8 cellular contexts compared by ENCODE assay signal in the genomic region with DNA sequence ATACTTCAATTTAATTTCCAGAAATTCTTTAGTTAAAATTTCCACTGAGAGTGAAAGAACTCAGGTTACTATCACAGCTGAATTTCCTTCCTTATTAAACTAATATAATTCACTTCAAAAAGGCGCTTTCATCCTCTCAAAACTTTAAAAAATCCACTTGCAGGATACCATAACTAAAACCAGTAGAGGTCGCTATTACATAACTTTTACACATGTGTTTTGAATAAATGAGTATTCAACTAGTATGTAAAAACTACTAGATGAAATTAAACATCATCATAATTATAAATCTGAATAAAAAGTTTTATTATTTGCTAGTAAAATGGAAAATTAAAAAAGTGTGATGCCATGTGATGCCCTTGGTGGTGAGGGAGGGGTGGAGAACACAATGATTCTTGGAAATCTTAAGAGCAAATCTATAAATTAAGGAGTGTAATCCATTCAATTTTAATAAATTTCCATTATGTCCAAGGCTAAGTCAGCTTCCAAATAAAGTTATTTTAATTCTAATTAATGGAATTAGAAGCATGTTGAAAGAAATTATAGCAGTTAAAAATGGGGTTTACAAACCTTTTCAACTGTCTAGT.
DNase-seq lines count a peak whose midpoint lies in the region; ATAC-seq, FAIRE-seq and TF ChIP-seq lines count a peak whose summit lies in the region.

No MANE protein-coding gene starts in this region.

- H3K27ac ChIP-seq in HepG2 (ENCODE audit: extremely low read length, insufficient read depth, low read length) = no peak overlapping the region

- no peak for DNase-seq in CD14-positive monocyte (ENCODE audit: low spot score)
- peak; percentile 24 for DNase-seq in H7
- peak; percentile 52 for DNase-seq in NCI-H460 (ENCODE audit: extremely low read depth, low read depth)
- DNase-seq in HepG2 (ENCODE audit: low spot score) = peak; percentile 62
- DNase-seq in activated T-cell treated with anti-CD3 and anti-CD28 coated beads for 4 hours = no peak

- TF ChIP-seq CTCF in CD14-positive monocyte (IDR thresholded peaks at IDR 0.05) = peak; percentile 78
- TF ChIP-seq CTCF in brain (conservative IDR thresholded peaks at IDR 0.05) = peak; percentile 79 to 87
- TF ChIP-seq CTCF in HepG2 (CRISPR knock-in tag; IDR thresholded peaks at IDR 0.05) = peak; percentile 64

- H3K9me3 Mint-ChIP-seq in CD14-positive monocyte = no peaks in the 10 kb centered on the region
- no peaks in the 10 kb centered on the region for H3K9me3 Mint-ChIP-seq in brain

- peak; percentile 64 for TF ChIP-seq RAD21 in HepG2 (CRISPR knock-in tag; IDR thresholded peaks at IDR 0.05)

- WGBS in HepG2 (ENCODE audit: low lambda C conversion rate) = 47% methylated on average over 2 of the region's 2 CpGs

- intact Hi-C loops in CD14-positive monocyte (cut with micrococcal nuclease) = no loop called here
- intact Hi-C loops in HepG2 (cut with micrococcal nuclease; ENCODE audit: unreplicated experiment) = loop anchor here (1.0 to 2.0 kb wide), 2 partner anchors 65 to 169 kb away; no protein-coding TSS in a partner anchor

- H3K36me3 ChIP-seq in H7 (replicated peaks; ENCODE audit: control insufficient read depth, insufficient read depth, low read length) (no peaks in the 10 kb centered on the region; the same call in 1 of the 2 replicates), HepG2 (replicated peaks in 1 of 2; ENCODE audit: control insufficient read depth in 1 of 2, insufficient read depth in 2 of 2, low read length in 2 of 2) (peaks cover 3 to 31% of the 10 kb centered on the region in 2 experiments)

- H3K4me1 Mint-ChIP-seq in CD14-positive monocyte = no peaks in the 10 kb centered on the region
- H3K4me1 Mint-ChIP-seq in brain = peaks cover 29% of the 10 kb centered on the region

- BruUV-seq in HepG2 (replicated peaks; lab: Mats Ljungman, UMichigan) = no TSS peak

- no peak for TF ChIP-seq POLR2A in HepG2 (IDR thresholded peaks at IDR 0.05; ENCODE audit: insufficient read depth in 1 of 2, low read depth in 2 of 2, low read length in 2 of 2)

- no peak for FAIRE-seq in HepG2 (lab: Jason Lieb, UNC)

- H3K36me3 Mint-ChIP-seq in CD14-positive monocyte = peaks cover 20 to 26% of the 10 kb centered on the region in 2 donors
- peaks cover 14% of the 10 kb centered on the region for H3K36me3 Mint-ChIP-seq in brain

- ATAC-seq in HepG2 (no peak), esophagus mucosa (no peak), HG02759 (IDR thresholded peaks at IDR 0.05; ENCODE audit: unreplicated experiment) (no peak)

- H3K4me2 ChIP-seq in HepG2 (ENCODE audit: low read depth, low read length) = no peak overlapping the region

- H4K20me1 ChIP-seq in HepG2 (ENCODE audit: insufficient read depth, low read length) = peaks cover 9% of the 10 kb centered on the region; the same call in 1 of the 2 replicates

- H2AFZ ChIP-seq in HepG2 (ENCODE audit: low read length) = no peak overlapping the region

- peaks cover 4% of the 10 kb centered on the region for H3K79me2 ChIP-seq in HepG2 (ENCODE audit: insufficient read depth, low read length)

- CTCF ChIA-PET in HepG2 (lab: Yijun Ruan, JAX; ENCODE audit: low intra/inter-chr PET ratio, low total read pairs) = interaction anchor here (1.0 to 5.5 kb wide), 4 partner anchors 65 to 170 kb away, joined by 3 to 109 read pairs (median 6); no protein-coding TSS in a partner anchor

- H3K27me3 Mint-ChIP-seq in CD14-positive monocyte (ENCODE audit: low read depth in 3 of 3) (no peaks in the 10 kb centered on the region), brain (no peaks in the 10 kb centered on the region)

- H3K9me3 ChIP-seq in HepG2 (ENCODE audit: low read length) = no peaks in the 10 kb centered on the region

- H3K4me3 ChIP-seq in H7 (ENCODE audit: insufficient read depth, low read depth, low read length) (no peak overlapping the region), HepG2 (replicated peaks in 1 of 3; ENCODE audit: insufficient read depth in 1 of 3, low read depth in 2 of 3, low read length in 3 of 3) (no peak overlapping the region)

- TF ChIP-seq EP300 in HepG2 (IDR thresholded peaks at IDR 0.05; ENCODE audit: low read depth in 2 of 2, low read length in 2 of 2) (no peak), HepG2 (CRISPR knock-in tag; IDR thresholded peaks at IDR 0.05; ENCODE audit: borderline replicate concordance) (no peak)

- no peak overlapping the region for H3K4me3 Mint-ChIP-seq in CD14-positive monocyte
- H3K4me3 Mint-ChIP-seq in brain = no peak overlapping the region

- H3K9ac ChIP-seq in HepG2 (ENCODE audit: insufficient read depth, low read depth, low read length) = no peak overlapping the region

- POLR2A ChIA-PET in HepG2 (lab: Yijun Ruan, JAX) = no interaction called here

- H3K4me1 ChIP-seq in HepG2 (ENCODE audit: insufficient read depth, low read length) = no peaks in the 10 kb centered on the region

- H3K27me3 ChIP-seq in H7 (ENCODE audit: control insufficient read depth, insufficient read depth, low read length) = no peaks in the 10 kb centered on the region
- H3K27me3 ChIP-seq in HepG2 (ENCODE audit: control insufficient read depth in 1 of 2, insufficient read depth in 2 of 2, low read length in 2 of 2) = no peaks in the 10 kb centered on the region

- in situ Hi-C loops in HepG2 (cut with HindIII; ENCODE audit: extremely low pct_ligation_motif_present, low pct_unique_long_range_greater_than_20kb) = loop anchor here (10.0 kb wide), 1 partner anchor 115 kb away; no protein-coding TSS in a partner anchor

- H3K27ac Mint-ChIP-seq in CD14-positive monocyte (peak overlapping the region in 1 of 7 donors; percentile 51), brain (peak overlapping the region in 3 of 5 experiments; percentile 31 to 44 (median 31))

TF ChIP-seq in HepG2, 621 proteins besides CTCF, POLR2A, EP300 and RAD21 (continues in another document):
- TF ChIP-seq ZMAT3 (CRISPR knock-in tag; conservative IDR thresholded peaks at IDR 0.05) (no peak), ZNF7 (CRISPR knock-in tag; IDR thresholded peaks at IDR 0.05) (no peak), EHMT2 (IDR thresholded peaks at IDR 0.05; ENCODE audit: borderline replicate concordance, low read depth, low read length) (no peak), ZNF431 (CRISPR knock-in tag; IDR thresholded peaks at IDR 0.05; ENCODE audit: borderline replicate concordance, low read depth) (no peak), NFKBIZ (CRISPR knock-in tag; IDR thresholded peaks at IDR 0.05) (no peak), STAG1 (CRISPR knock-in tag; IDR thresholded peaks at IDR 0.05) (peak; percentile 87), PHF8 (CRISPR knock-in tag; IDR thresholded peaks at IDR 0.05) (no peak), ZFP90 (CRISPR knock-in tag; IDR thresholded peaks at IDR 0.05; ENCODE audit: borderline replicate concordance) (no peak), ZNF143 (CRISPR knock-in tag; IDR thresholded peaks at IDR 0.05) (no peak), ZNF781 (CRISPR knock-in tag; IDR thresholded peaks at IDR 0.05; ENCODE audit: borderline replicate concordance, not compliant biosample characterization) (no peak), CREB1 (IDR thresholded peaks at IDR 0.05) (no peak), CREB1 (CRISPR knock-in tag; IDR thresholded peaks at IDR 0.05) (0 out of 2 replicates have a peak, but pooled peaks have one; percentile 34), SMC3 (IDR thresholded peaks at IDR 0.05; ENCODE audit: low read length) (peak; percentile 73)
- TF ChIP-seq, protein P1, sequence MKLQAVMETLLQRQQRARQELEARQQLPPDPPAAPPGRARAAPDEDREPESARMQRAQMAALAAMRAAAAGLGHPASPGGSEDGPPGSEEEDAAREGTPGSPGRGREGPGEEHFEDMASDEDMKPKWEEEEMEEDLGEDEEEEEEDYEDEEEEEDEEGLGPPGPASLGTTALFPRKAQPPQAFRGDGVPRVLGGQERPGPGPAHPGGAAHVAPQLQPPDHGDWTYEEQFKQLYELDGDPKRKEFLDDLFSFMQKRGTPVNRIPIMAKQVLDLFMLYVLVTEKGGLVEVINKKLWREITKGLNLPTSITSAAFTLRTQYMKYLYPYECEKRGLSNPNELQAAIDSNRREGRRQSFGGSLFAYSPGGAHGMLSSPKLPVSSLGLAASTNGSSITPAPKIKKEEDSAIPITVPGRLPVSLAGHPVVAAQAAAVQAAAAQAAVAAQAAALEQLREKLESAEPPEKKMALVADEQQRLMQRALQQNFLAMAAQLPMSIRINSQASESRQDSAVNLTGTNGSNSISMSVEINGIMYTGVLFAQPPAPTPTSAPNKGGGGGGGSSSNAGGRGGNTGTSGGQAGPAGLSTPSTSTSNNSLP (IDR thresholded peaks at IDR 0.05; ENCODE audit: low read depth, low read length) = 0 out of 2 replicates have a peak, but pooled peaks have one; percentile 26
- TF ChIP-seq, protein P2, sequence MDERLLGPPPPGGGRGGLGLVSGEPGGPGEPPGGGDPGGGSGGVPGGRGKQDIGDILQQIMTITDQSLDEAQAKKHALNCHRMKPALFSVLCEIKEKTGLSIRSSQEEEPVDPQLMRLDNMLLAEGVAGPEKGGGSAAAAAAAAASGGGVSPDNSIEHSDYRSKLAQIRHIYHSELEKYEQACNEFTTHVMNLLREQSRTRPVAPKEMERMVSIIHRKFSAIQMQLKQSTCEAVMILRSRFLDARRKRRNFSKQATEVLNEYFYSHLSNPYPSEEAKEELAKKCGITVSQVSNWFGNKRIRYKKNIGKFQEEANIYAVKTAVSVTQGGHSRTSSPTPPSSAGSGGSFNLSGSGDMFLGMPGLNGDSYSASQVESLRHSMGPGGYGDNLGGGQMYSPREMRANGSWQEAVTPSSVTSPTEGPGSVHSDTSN (CRISPR knock-in tag; IDR thresholded peaks at IDR 0.05) = no peak
- TF ChIP-seq, protein P3, sequence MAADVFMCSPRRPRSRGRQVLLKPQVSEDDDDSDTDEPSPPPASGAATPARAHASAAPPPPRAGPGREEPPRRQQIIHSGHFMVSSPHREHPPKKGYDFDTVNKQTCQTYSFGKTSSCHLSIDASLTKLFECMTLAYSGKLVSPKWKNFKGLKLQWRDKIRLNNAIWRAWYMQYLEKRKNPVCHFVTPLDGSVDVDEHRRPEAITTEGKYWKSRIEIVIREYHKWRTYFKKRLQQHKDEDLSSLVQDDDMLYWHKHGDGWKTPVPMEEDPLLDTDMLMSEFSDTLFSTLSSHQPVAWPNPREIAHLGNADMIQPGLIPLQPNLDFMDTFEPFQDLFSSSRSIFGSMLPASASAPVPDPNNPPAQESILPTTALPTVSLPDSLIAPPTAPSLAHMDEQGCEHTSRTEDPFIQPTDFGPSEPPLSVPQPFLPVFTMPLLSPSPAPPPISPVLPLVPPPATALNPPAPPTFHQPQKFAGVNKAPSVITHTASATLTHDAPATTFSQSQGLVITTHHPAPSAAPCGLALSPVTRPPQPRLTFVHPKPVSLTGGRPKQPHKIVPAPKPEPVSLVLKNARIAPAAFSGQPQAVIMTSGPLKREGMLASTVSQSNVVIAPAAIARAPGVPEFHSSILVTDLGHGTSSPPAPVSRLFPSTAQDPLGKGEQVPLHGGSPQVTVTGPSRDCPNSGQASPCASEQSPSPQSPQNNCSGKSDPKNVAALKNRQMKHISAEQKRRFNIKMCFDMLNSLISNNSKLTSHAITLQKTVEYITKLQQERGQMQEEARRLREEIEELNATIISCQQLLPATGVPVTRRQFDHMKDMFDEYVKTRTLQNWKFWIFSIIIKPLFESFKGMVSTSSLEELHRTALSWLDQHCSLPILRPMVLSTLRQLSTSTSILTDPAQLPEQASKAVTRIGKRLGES (CRISPR knock-in tag; IDR thresholded peaks at IDR 0.05; ENCODE audit: borderline replicate concordance) = no peak

Comparison
In these comparisons a context has a peak if more than half of its experiments do, and no peak if none do; other contexts are left out.
1. DNase-seq: peak in H7 (single experiment), NCI-H460 (single experiment) and HepG2 (single experiment); none in CD14-positive monocyte (single experiment) and activated T-cell treated with anti-CD3 and anti-CD28 coated beads for 4 hours (single experiment).
2. Peak in every context shown above with its lines, with median percentiles within 50 percentile points of each other: CTCF ChIP-seq.